In the genomic region with DNA sequence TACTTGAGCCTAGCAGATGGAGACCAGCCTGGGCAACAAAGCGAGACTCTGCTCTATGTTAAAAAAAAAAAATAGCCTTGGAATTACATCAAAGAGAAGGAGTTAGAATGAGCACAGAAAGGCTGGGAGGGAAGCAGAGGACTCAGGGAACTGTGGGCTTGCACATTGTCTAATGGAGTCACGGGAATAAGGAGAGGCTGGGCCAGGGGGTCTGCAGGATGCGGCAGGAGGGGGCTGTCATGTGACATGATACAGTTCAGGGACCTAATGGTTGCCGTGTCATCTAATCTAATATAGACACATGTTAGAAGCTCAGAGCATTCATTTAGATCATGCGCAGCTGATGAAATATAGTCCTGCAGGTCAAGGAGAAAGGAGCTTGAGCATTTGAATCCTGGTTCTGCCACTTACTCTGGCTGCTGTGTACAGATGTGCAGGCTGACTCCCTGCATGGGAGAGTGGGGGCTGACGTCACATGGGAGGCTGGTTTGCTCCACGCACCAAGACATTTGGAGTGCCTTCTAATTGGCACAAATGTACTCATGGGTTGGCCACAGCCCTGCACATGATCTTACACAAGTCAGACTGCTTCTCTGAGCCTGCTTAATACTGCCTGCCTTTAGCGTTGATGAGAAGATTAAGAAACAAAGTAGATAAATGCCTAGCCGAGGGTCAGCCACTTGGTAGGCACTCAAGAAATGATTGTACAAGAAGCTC, we compare ENCODE assay signal across 9 cellular contexts. TPM values are rescaled to one million over a fixed set of nuclear protein-coding genes. Genes with fewer than 3 reads are reported as not detected.
DNase-seq lines count a peak whose midpoint lies in the region; ATAC-seq, FAIRE-seq and TF ChIP-seq lines count a peak whose summit lies in the region.
"Had no signal": no experiment of that assay in that cellular context is flagged by ENCODE, and none has a peak within 500 bp of the region (broad histone marks: within the 10 kb centered on the region; RNA-seq: fewer than 3 reads in every experiment).

No MANE protein-coding gene starts in this region.

- no peaks in the 10 kb centered on the region for H3K9me3 Mint-ChIP-seq in activated naive CD8-positive, alpha-beta T cell treated with anti-CD3 and anti-CD28 coated beads for 36 hours

- H3K27ac Mint-ChIP-seq in activated naive CD8-positive, alpha-beta T cell treated with anti-CD3 and anti-CD28 coated beads for 36 hours: peak overlapping the region; percentile 98

- DNase-seq in GM12892 (ENCODE audit: insufficient read length) (no peak), NCI-H2227 (lab: John Stamatoyannopoulos, UW; ENCODE audit: unreplicated experiment) (peak; percentile 35), myocyte (ENCODE audit: low read depth) (peak; percentile 14), KBM-7 (no peak)
- DNase-seq in activated naive CD8-positive, alpha-beta T cell treated with anti-CD3 and anti-CD28 coated beads for 36 hours: peak; percentile 45

- no peaks in the 10 kb centered on the region for H3K36me3 Mint-ChIP-seq in activated naive CD8-positive, alpha-beta T cell treated with anti-CD3 and anti-CD28 coated beads for 36 hours

- peak overlapping the region; percentile 82 for H3K4me3 Mint-ChIP-seq in activated naive CD8-positive, alpha-beta T cell treated with anti-CD3 and anti-CD28 coated beads for 36 hours

- no peak for TF ChIP-seq POLR2A in GM12892 (IDR thresholded peaks at IDR 0.05; ENCODE audit: low read depth, low read length)

- ATAC-seq in GM18909 (IDR thresholded peaks at IDR 0.05; ENCODE audit: poor library complexity, unreplicated experiment) (no peak), HG03469 (IDR thresholded peaks at IDR 0.05; ENCODE audit: unreplicated experiment) (no peak), HG03159 (IDR thresholded peaks at IDR 0.05; ENCODE audit: unreplicated experiment) (no peak)

- H3K4me1 Mint-ChIP-seq in activated naive CD8-positive, alpha-beta T cell treated with anti-CD3 and anti-CD28 coated beads for 36 hours: peaks cover 39% of the 10 kb centered on the region

- in situ Hi-C loops in KBM-7 (cut with MboI; ENCODE audit: low pct_unique_long_range_greater_than_20kb, low sequenced_read_pairs): no loop called here

- H3K27me3 Mint-ChIP-seq in activated naive CD8-positive, alpha-beta T cell treated with anti-CD3 and anti-CD28 coated beads for 36 hours: no peaks in the 10 kb centered on the region

- FAIRE-seq in GM12892 (lab: Jason Lieb, UNC): peak; percentile 5

RNA-seq across cellular contexts. Expression of gene GRK7, which starts 32.7 kb away (rescaled TPM):
- polyA plus RNA-seq in GM12892 (2012; ENCODE audit: missing spikeins): not detected
- total RNA-seq in activated naive CD8-positive, alpha-beta T cell treated with anti-CD3 and anti-CD28 coated beads for 36 hours: not detected
- total RNA-seq in myocyte: 0.05 and 0.08 TPM in 2 replicates
- polyA plus RNA-seq in myocyte (2012): not detected
- total RNA-seq: epithelial cell of proximal tubule had no signal

RNA-seq across cellular contexts. Expression of gene RNF7, which starts 57.8 kb away (rescaled TPM):
- polyA plus RNA-seq in GM12892 (2012; ENCODE audit: missing spikeins): 71.3 TPM
- total RNA-seq in activated naive CD8-positive, alpha-beta T cell treated with anti-CD3 and anti-CD28 coated beads for 36 hours: 10 to 100 TPM; 67.1 to 69.1 TPM
- 139 and 146 TPM in 2 replicates for total RNA-seq in myocyte
- polyA plus RNA-seq in myocyte (2012): 155 TPM

Comparison
In these comparisons a context has a peak if more than half of its experiments do, and no peak if none do; other contexts are left out.
1. DNase-seq: peak in NCI-H2227 (single experiment), activated naive CD8-positive, alpha-beta T cell treated with anti-CD3 and anti-CD28 coated beads for 36 hours (single experiment) and myocyte (single experiment); none in GM12892 (single experiment) and KBM-7 (single experiment).